14 cellular contexts compared by ENCODE assay signal in genomic region chrX:8849945-8850344, GRCh38. TPM values are rescaled to one million over a fixed set of nuclear protein-coding genes. Genes with fewer than 3 reads are reported as not detected.
A peak's percentile ranks its signal among the peaks of the same experiment; 100 is the strongest.
DNase-seq lines count a peak whose midpoint lies in the region; ATAC-seq and TF ChIP-seq lines count a peak whose summit lies in the region.
"Had no signal": no experiment of that assay in that cellular context is flagged by ENCODE, and none has a peak within 500 bp of the region (broad histone marks: within the 10 kb centered on the region; RNA-seq: fewer than 3 reads in every experiment).

No MANE protein-coding gene starts in this region.

- no peaks in the 10 kb centered on the region for H3K9me2 ChIP-seq in GM23338 (ENCODE audit: insufficient read depth)

- POLR2A ChIA-PET in Panc1 (lab: Charles Lee): no interaction called here

- in situ Hi-C loops in Panc1 (cut with HindIII; ENCODE audit: low pct_unique_long_range_greater_than_20kb, low sequenced_read_pairs): no loop called here
- in situ Hi-C loops in KBM-7 (cut with MboI; ENCODE audit: low pct_unique_long_range_greater_than_20kb, low sequenced_read_pairs): no loop called here

- H2AFZ ChIP-seq in DND-41 (ENCODE audit: low read depth, low read length) (no peak overlapping the region), GM23338 (no peak overlapping the region)

- H3K9me3 ChIP-seq in DND-41 (ENCODE audit: insufficient read depth, low read length, severe bottlenecking) (no peaks in the 10 kb centered on the region), Panc1 (ENCODE audit: control insufficient read depth, insufficient read depth, low read depth, low read length) (no peaks in the 10 kb centered on the region), vagina (no peaks in the 10 kb centered on the region)

- no peak overlapping the region for H3K27ac Mint-ChIP-seq in GM23338
- H3K27ac Mint-ChIP-seq: CD4-positive, alpha-beta memory T cell; mesothelial cell of epicardium had no signal

- no peaks in the 10 kb centered on the region for H3F3A ChIP-seq in GM23338 (replicated peaks; ENCODE audit: low read depth)

- H3K27me3 ChIP-seq in DND-41 (ENCODE audit: insufficient read depth, low read length, poor library complexity) (no peaks in the 10 kb centered on the region), GM23338 (ENCODE audit: insufficient read depth) (no peaks in the 10 kb centered on the region), Panc1 (ENCODE audit: control insufficient read depth, insufficient read depth, low read length) (no peaks in the 10 kb centered on the region; the same call in 1 of the 2 replicates), vagina (no peaks in the 10 kb centered on the region)

- no peaks in the 10 kb centered on the region for H3K9me3 Mint-ChIP-seq in GM23338

- CTCF ChIA-PET in Panc1 (lab: Charles Lee): no interaction called here

- H3K36me3 Mint-ChIP-seq in GM23338 (ENCODE audit: low read depth): no peaks in the 10 kb centered on the region
- H3K36me3 Mint-ChIP-seq: CD4-positive, alpha-beta memory T cell; mesothelial cell of epicardium had no signal

- TF ChIP-seq POLR2A in vagina (IDR thresholded peaks at IDR 0.05): no peak

- H3K4me2 ChIP-seq in DND-41 (ENCODE audit: insufficient read depth, low read length): no peak overlapping the region
- H3K4me2 ChIP-seq in GM23338: no peak overlapping the region

- ATAC-seq in DND-41 (ENCODE audit: insufficient read depth, low read depth): no peak
- ATAC-seq in GM23338: peak; percentile 34; the same call in 2 of the 3 replicates
- ATAC-seq in Panc1: no peak
- no peak for ATAC-seq in GM19452 (IDR thresholded peaks at IDR 0.05; ENCODE audit: unreplicated experiment)
- no peak for ATAC-seq in HG03196 (IDR thresholded peaks at IDR 0.05; ENCODE audit: unreplicated experiment)

- H3K36me3 ChIP-seq in DND-41 (ENCODE audit: insufficient read depth, low read length) (no peaks in the 10 kb centered on the region), GM23338 (ENCODE audit: insufficient read depth) (no peaks in the 10 kb centered on the region), Panc1 (ENCODE audit: control insufficient read depth, insufficient read depth, low read length) (no peaks in the 10 kb centered on the region), vagina (no peaks in the 10 kb centered on the region)

- peaks cover 2% of the 10 kb centered on the region for H3K27me3 Mint-ChIP-seq in GM23338 (ENCODE audit: insufficient read depth, low read depth, poor library complexity)

- no peaks in the 10 kb centered on the region for H3K79me2 ChIP-seq in DND-41 (ENCODE audit: insufficient read depth, low read length)
- no peaks in the 10 kb centered on the region for H3K79me2 ChIP-seq in GM23338 (replicated peaks; ENCODE audit: insufficient read depth)

- TF ChIP-seq CTCF in DND-41 (IDR thresholded peaks at IDR 0.05; ENCODE audit: borderline replicate concordance, extremely low read depth, low read length, poor library complexity, severe bottlenecking) (peak; percentile 18), GM23338 (conservative IDR thresholded peaks at IDR 0.05; ENCODE audit: low read depth in 2 of 2) (peak in 1 of 2 experiments; percentile 27; a peak in 2 of 4 replicates), Panc1 (IDR thresholded peaks at IDR 0.05) (peak; percentile 11; the same call in 1 of the 2 replicates), vagina (IDR thresholded peaks at IDR 0.05) (no peak)

- H3K4me3 ChIP-seq in DND-41 (ENCODE audit: low read depth in 1 of 2, low read length in 2 of 2): no peak overlapping the region
- H3K4me3 ChIP-seq in GM23338: no peak overlapping the region
- no peak overlapping the region for H3K4me3 ChIP-seq in Panc1 (ENCODE audit: low read depth in 2 of 2, low read length in 2 of 2)
- H3K4me3 ChIP-seq in vagina: no peak overlapping the region

- H3K4me1 ChIP-seq in DND-41 (ENCODE audit: insufficient read depth, low read length): no peaks in the 10 kb centered on the region
- no peaks in the 10 kb centered on the region for H3K4me1 ChIP-seq in GM23338 (ENCODE audit: insufficient read depth)
- no peaks in the 10 kb centered on the region for H3K4me1 ChIP-seq in Panc1 (ENCODE audit: control insufficient read depth, insufficient read depth, low read length)
- H3K4me1 ChIP-seq in vagina: no peaks in the 10 kb centered on the region

- no peak overlapping the region for H3K9ac ChIP-seq in DND-41 (ENCODE audit: low read depth, low read length)

- no peaks in the 10 kb centered on the region for H3K4me1 Mint-ChIP-seq in GM23338
- H3K4me1 Mint-ChIP-seq: CD4-positive, alpha-beta memory T cell had no signal

- no peak for DNase-seq in DND-41
- DNase-seq in GM23338 (ENCODE audit: low spot score): peak; percentile 16
- DNase-seq in Panc1 (ENCODE audit: low read depth, low spot score): no peak
- DNase-seq in iPS-NIHi7 (ENCODE audit: extremely low spot score): peak; percentile 27
- DNase-seq in KBM-7: no peak
- DNase-seq in vagina (ENCODE audit: extremely low spot score in 2 of 2): no peak
- DNase-seq: activated CD4-positive, CD25-positive, alpha-beta regulatory T cell treated with anti-CD3 and anti-CD28 coated beads, Interleukin-2, amount 50 U/mL, for 72 hours; CD4-positive, alpha-beta memory T cell; stimulated activated naive CD4-positive, alpha-beta T cell had no signal

- H4K20me1 ChIP-seq in DND-41 (ENCODE audit: insufficient read depth, low read length) (no peaks in the 10 kb centered on the region), GM23338 (replicated peaks; ENCODE audit: insufficient read depth) (no peaks in the 10 kb centered on the region)

- H3K27ac ChIP-seq in DND-41 (ENCODE audit: low read length) (no peak overlapping the region), GM23338 (ENCODE audit: low read depth) (no peak overlapping the region), Panc1 (ENCODE audit: low read length) (no peak overlapping the region), vagina (no peak overlapping the region)

- no TSS peak for BruUV-seq in Panc1 (replicated peaks; lab: Mats Ljungman, UMichigan)

- intact Hi-C loops in Panc1 (cut with micrococcal nuclease; ENCODE audit: unreplicated experiment): no loop called here
- intact Hi-C loops in vagina (cut with DNase I): no loop called here

- no peak overlapping the region for H3K4me3 Mint-ChIP-seq in GM23338
- H3K4me3 Mint-ChIP-seq: CD4-positive, alpha-beta memory T cell; mesothelial cell of epicardium had no signal

TF ChIP-seq in GM23338, 12 proteins besides CTCF, POLR2A, EP300 and RAD21 (continues in another document):
- TF ChIP-seq REST (IDR thresholded peaks at IDR 0.05; ENCODE audit: unreplicated experiment) (no peak), CREB1 (CRISPR knock-in tag; IDR thresholded peaks at IDR 0.05; ENCODE audit: low read depth) (no peak), ZNF114 (CRISPR knock-in tag; IDR thresholded peaks at IDR 0.05) (no peak)

RNA-seq across cellular contexts. Expression of gene FAM9A, which starts 48.8 kb away (rescaled TPM):
- total RNA-seq in GM23338 (2014; rRNA removed; shearing (Covaris generic)): not detected in 2 replicates
- polyA plus RNA-seq in GM23338 (2016; fragmentation: Nextera tagmentation; extraction: Ambion mirVana): not detected in 2 replicates
- not detected for total RNA-seq in Panc1 (2021; ENCODE audit: unreplicated experiment)
- not detected for polyA plus RNA-seq in Panc1 (2012; ENCODE audit: insufficient read length)
- not detected for total RNA-seq in vagina
- total RNA-seq: CD4-positive, alpha-beta memory T cell; M059J; mesothelial cell of epicardium; posterior vena cava had no signal
- polyA plus RNA-seq: CD4-positive, alpha-beta memory T cell had no signal

Comparison
In these comparisons a context has a peak if more than half of its experiments do, and no peak if none do; other contexts are left out.
1. DNase-seq: peak in GM23338 (single experiment) and iPS-NIHi7 (single experiment); none in DND-41 (single experiment), Panc1 (single experiment), KBM-7 (single experiment) and vagina (0 of 2).
2. CTCF ChIP-seq: peak in DND-41 (single experiment) and Panc1 (single experiment); none in vagina (0 of 3).